ENCODE assay signal across 14 cellular contexts in the genomic region with DNA sequence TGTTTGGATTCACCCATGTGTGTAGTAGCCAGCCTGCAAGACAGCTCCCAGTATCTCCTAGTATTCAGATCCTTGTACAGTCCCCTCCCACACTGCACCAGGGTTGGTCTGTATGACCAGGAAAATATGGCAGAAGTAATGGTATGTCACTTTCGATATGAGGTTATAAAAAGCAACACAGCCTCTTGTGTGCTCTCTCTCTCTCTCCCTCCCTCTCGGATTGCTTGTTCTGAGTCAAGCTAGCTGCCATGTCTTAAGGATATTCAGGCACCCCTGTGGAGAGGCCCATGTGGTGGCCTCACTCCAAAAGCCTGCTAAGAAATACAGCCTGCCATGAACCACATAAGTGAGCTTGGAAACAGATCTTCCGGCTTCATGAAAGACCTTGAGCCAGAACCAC. TPM values are rescaled to one million over a fixed set of nuclear protein-coding genes. Genes with fewer than 3 reads are reported as not detected.
A peak's percentile ranks its signal among the peaks of the same experiment; 100 is the strongest.
DNase-seq lines count a peak whose midpoint lies in the region; ATAC-seq, FAIRE-seq and TF ChIP-seq lines count a peak whose summit lies in the region.
"Had no signal": no experiment of that assay in that cellular context is flagged by ENCODE, and none has a peak within 500 bp of the region (broad histone marks: within the 10 kb centered on the region; RNA-seq: fewer than 3 reads in every experiment).

No MANE protein-coding gene starts in this region.

- H3K4me1 ChIP-seq in GM23338 (ENCODE audit: insufficient read depth), result no peaks in the 10 kb centered on the region
- peaks cover 7% of the 10 kb centered on the region for H3K4me1 ChIP-seq in neural progenitor cell

- FAIRE-seq in GM12891 (lab: Jason Lieb, UNC), result no peak
- FAIRE-seq: endothelial cell of umbilical vein had no signal

- H3K9me2 ChIP-seq in GM23338 (ENCODE audit: insufficient read depth), result no peaks in the 10 kb centered on the region

- H3K4me1 Mint-ChIP-seq in GM23338 (peaks cover 23% of the 10 kb centered on the region), WTC11 (peaks cover 25% of the 10 kb centered on the region), neural progenitor cell (peaks cover 5% of the 10 kb centered on the region), osteocyte (ENCODE audit: unreplicated experiment) (no peaks in the 10 kb centered on the region)
- H3K4me1 Mint-ChIP-seq: stimulated activated memory B cell treated with anti-CD40 and anti-IgM and Interleukin-4, amounts not matched to agents 10 μg/mL and 1 μg/mL and 100 μg/mL, for 72 hours had no signal

- H3K4me3 ChIP-seq in GM23338, result no peak overlapping the region
- H3K4me3 ChIP-seq in neural progenitor cell, result no peak overlapping the region
- H3K4me3 ChIP-seq: PC-9 had no signal

- no peak overlapping the region for H2AFZ ChIP-seq in GM23338
- no peak overlapping the region for H2AFZ ChIP-seq in neural progenitor cell (replicated peaks)
- H2AFZ ChIP-seq: PC-9 had no signal

- no peaks in the 10 kb centered on the region for H3K36me3 ChIP-seq in GM23338 (ENCODE audit: insufficient read depth)
- no peaks in the 10 kb centered on the region for H3K36me3 ChIP-seq in neural progenitor cell

- peaks cover 13% of the 10 kb centered on the region for H3K36me3 Mint-ChIP-seq in GM23338 (ENCODE audit: low read depth)
- peaks cover 8% of the 10 kb centered on the region for H3K36me3 Mint-ChIP-seq in WTC11
- H3K36me3 Mint-ChIP-seq in neural progenitor cell, result peaks cover 26% of the 10 kb centered on the region
- no peaks in the 10 kb centered on the region for H3K36me3 Mint-ChIP-seq in osteocyte (ENCODE audit: unreplicated experiment)

- POLR2A ChIA-PET in WTC11 (lab: Charles Lee), result no interaction called here

- H3K4me2 ChIP-seq in GM23338 (no peak overlapping the region), neural progenitor cell (no peak overlapping the region)
- H3K4me2 ChIP-seq: PC-9 had no signal

- H3K27me3 ChIP-seq in GM23338 (ENCODE audit: insufficient read depth) (no peaks in the 10 kb centered on the region), neural progenitor cell (no peaks in the 10 kb centered on the region)

- H3K4me3 Mint-ChIP-seq in GM23338 (no peak overlapping the region), WTC11 (no peak overlapping the region), neural progenitor cell (no peak overlapping the region), osteocyte (ENCODE audit: unreplicated experiment) (no peak overlapping the region)
- H3K4me3 Mint-ChIP-seq: stimulated activated memory B cell treated with anti-CD40 and anti-IgM and Interleukin-4, amounts not matched to agents 10 μg/mL and 1 μg/mL and 100 μg/mL, for 72 hours had no signal

- H3F3A ChIP-seq in GM23338 (replicated peaks; ENCODE audit: low read depth) (no peaks in the 10 kb centered on the region), neural progenitor cell (ENCODE audit: low read depth) (no peaks in the 10 kb centered on the region)

- H3K79me2 ChIP-seq in GM23338 (replicated peaks; ENCODE audit: insufficient read depth) (no peaks in the 10 kb centered on the region), neural progenitor cell (ENCODE audit: low read depth) (peaks cover 14% of the 10 kb centered on the region)

- TF ChIP-seq CTCF in GM23338 (conservative IDR thresholded peaks at IDR 0.05; ENCODE audit: low read depth in 2 of 2) (no peak), WTC11 (IDR thresholded peaks at IDR 0.05) (no peak), neural progenitor cell (IDR thresholded peaks at IDR 0.05) (no peak), osteocyte (IDR thresholded peaks at IDR 0.05) (no peak)

- H3K27me3 Mint-ChIP-seq in GM23338 (ENCODE audit: insufficient read depth, low read depth, poor library complexity) (no peaks in the 10 kb centered on the region), WTC11 (ENCODE audit: low read depth) (peaks cover 2% of the 10 kb centered on the region; the same call in 1 of the 2 replicates), neural progenitor cell (ENCODE audit: insufficient read depth, low read depth) (no peaks in the 10 kb centered on the region), osteocyte (ENCODE audit: unreplicated experiment) (peaks cover 24% of the 10 kb centered on the region)
- H3K27me3 Mint-ChIP-seq: progenitor cell of endocrine pancreas had no signal

- no peak overlapping the region for H3K27ac ChIP-seq in GM23338 (ENCODE audit: low read depth)
- no peak overlapping the region for H3K27ac ChIP-seq in neural progenitor cell
- H3K27ac ChIP-seq: PC-9 had no signal

- peak; percentile 41 for DNase-seq in GM23338 (ENCODE audit: low spot score)
- DNase-seq in WTC11 (ENCODE audit: low spot score), result no peak
- DNase-seq in fibroblast of peridontal ligament (ENCODE audit: extremely low read depth), result peak; percentile 2
- DNase-seq in neural progenitor cell (ENCODE audit: low spot score), result peak; percentile 36
- DNase-seq in activated gamma-delta T cell treated with Interleukin-2 at 50 U/mL for 16 hours, result no peak
- DNase-seq in osteocyte (ENCODE audit: extremely low spot score, unreplicated experiment), result no peak
- no peak for DNase-seq in NCI-H524 treated with DMSO at 0.1 percent for 48 hours (lab: John Stamatoyannopoulos, UW)
- DNase-seq in GM12891 (ENCODE audit: insufficient read length, low spot score), result no peak
- DNase-seq: PC-9 had no signal

- peaks cover 9% of the 10 kb centered on the region; the same call in 2 of the 3 replicates for H3K9me3 Mint-ChIP-seq in GM23338
- H3K9me3 Mint-ChIP-seq in WTC11, result peaks cover 13% of the 10 kb centered on the region
- peaks cover 15% of the 10 kb centered on the region for H3K9me3 Mint-ChIP-seq in neural progenitor cell
- H3K9me3 Mint-ChIP-seq in osteocyte (ENCODE audit: unreplicated experiment), result peaks cover 8% of the 10 kb centered on the region

- no peak overlapping the region for H3K9ac ChIP-seq in neural progenitor cell

- H3K27ac Mint-ChIP-seq in GM23338 (no peak overlapping the region), WTC11 (no peak overlapping the region), neural progenitor cell (no peak overlapping the region), osteocyte (ENCODE audit: unreplicated experiment) (no peak overlapping the region)
- H3K27ac Mint-ChIP-seq: progenitor cell of endocrine pancreas; stimulated activated memory B cell treated with anti-CD40 and anti-IgM and Interleukin-4, amounts not matched to agents 10 μg/mL and 1 μg/mL and 100 μg/mL, for 72 hours had no signal

- H4K20me1 ChIP-seq in GM23338 (replicated peaks; ENCODE audit: insufficient read depth) (no peaks in the 10 kb centered on the region; the same call in 1 of the 2 replicates), neural progenitor cell (ENCODE audit: low read depth) (peaks cover 20% of the 10 kb centered on the region)

- CTCF ChIA-PET in WTC11 (lab: Charles Lee), result interaction anchor here (0.8 to 3.3 kb wide), 5 partner anchors 10 to 202 kb away, joined by 3 to 9 read pairs (median 4); no protein-coding TSS in a partner anchor

- peak; percentile 94 for ATAC-seq in GM23338
- ATAC-seq in WTC11, result peak; percentile 61
- ATAC-seq: stimulated activated memory B cell treated with anti-CD40 and anti-IgM and Interleukin-4, amounts not matched to agents 10 μg/mL and 1 μg/mL and 100 μg/mL, for 72 hours had no signal

- no peak for TF ChIP-seq POLR2A in GM12891 (IDR thresholded peaks at IDR 0.05; ENCODE audit: low read depth, low read length)

- H3K9me3 ChIP-seq in neural progenitor cell (ENCODE audit: low read depth), result no peaks in the 10 kb centered on the region

TF ChIP-seq in WTC11, 78 proteins besides CTCF, POLR2A, EP300 and RAD21 (continues in another document):
- TF ChIP-seq ZNF423 (CRISPR knock-in tag; IDR thresholded peaks at IDR 0.05) (0 out of 2 replicates have a peak, but pooled peaks have one; percentile 5), GABPB1 (CRISPR knock-in tag; IDR thresholded peaks at IDR 0.05) (no peak)

TF ChIP-seq in GM12891, 5 proteins besides CTCF, POLR2A, EP300 and RAD21:
- TF ChIP-seq SPI1 (IDR thresholded peaks at IDR 0.05; ENCODE audit: low read depth, low read length) (no peak), PAX5 (IDR thresholded peaks at IDR 0.05; ENCODE audit: insufficient read depth, low read length, severe bottlenecking) (no peak), TAF1 (IDR thresholded peaks at IDR 0.05; ENCODE audit: low read depth, low read length) (no peak), POLR2AphosphoS5 (IDR thresholded peaks at IDR 0.05; ENCODE audit: low read depth, low read length) (no peak), POU2F2 (IDR thresholded peaks at IDR 0.05; ENCODE audit: low read depth, low read length) (no peak)

RNA-seq across cellular contexts. Expression of gene FXYD6, which starts 25.4 kb away (rescaled TPM):
- total RNA-seq in GM23338 (2014; rRNA removed; shearing (Covaris generic)), result 25.6 and 30.7 TPM in 2 replicates
- 21.8 and 26.2 TPM in 2 replicates for polyA plus RNA-seq in GM23338 (2016; fragmentation: Nextera tagmentation; extraction: Ambion mirVana)
- total RNA-seq in WTC11 (2021) (26.2 to 31.6 TPM (median 30.1 TPM) in 3 replicates), neural progenitor cell (ENCODE audit: low replicate concordance) (95.6 and 123 TPM in 2 replicates), osteocyte (0.99 and 1.7 TPM in 2 replicates)
- 0.35 TPM for polyA plus RNA-seq in GM12891 (2012; ENCODE audit: low read depth, missing spikeins)
- total RNA-seq: T-helper 1 cell treated with Interleukin-12 subunit alpha and Interleukin-12 subunit beta and Interleukin-4 antibody, amounts not matched to agents 30 ng/mL and 1 ng/mL, for 36 hours had no signal
- polyA plus RNA-seq: BJ had no signal

RNA-seq across cellular contexts. Expression of gene FXYD2, which starts 26.5 kb away (rescaled TPM):
- 0.12 and 0.59 TPM in 2 replicates for total RNA-seq in GM23338 (2014; rRNA removed; shearing (Covaris generic))
- 0.12 and 1.4 TPM in 2 replicates for polyA plus RNA-seq in GM23338 (2016; fragmentation: Nextera tagmentation; extraction: Ambion mirVana)
- 1.4 to 2.1 TPM (median 1.6 TPM) in 3 replicates for total RNA-seq in WTC11 (2021)
- 1.7 and 1.9 TPM in 2 replicates for total RNA-seq in neural progenitor cell (ENCODE audit: low replicate concordance)
- 0.91 TPM in 1 of 2 replicates, not detected in the other for total RNA-seq in osteocyte
- polyA plus RNA-seq in GM12891 (2012; ENCODE audit: low read depth, missing spikeins), result 2.2 TPM
- total RNA-seq: PC-9 had no signal
- polyA plus RNA-seq: BJ had no signal

RNA-seq across cellular contexts. Expression of gene DSCAML1, which starts 54.1 kb away (rescaled TPM):
- total RNA-seq in GM23338 (2014; rRNA removed; shearing (Covaris generic)), result 0.17 and 0.19 TPM in 2 replicates
- 0.28 TPM in 1 of 2 replicates, not detected in the other for polyA plus RNA-seq in GM23338 (2016; fragmentation: Nextera tagmentation; extraction: Ambion mirVana)
- total RNA-seq in WTC11 (2021) (0.25 to 0.90 TPM (median 0.82 TPM) in 3 replicates), neural progenitor cell (ENCODE audit: low replicate concordance) (0.06 TPM in 2 replicates), osteocyte (not detected in 2 replicates)
- 0.04 TPM for polyA plus RNA-seq in GM12891 (2012; ENCODE audit: low read depth, missing spikeins)
- total RNA-seq: endothelial cell of umbilical vein, PC-9 had no signal
- polyA plus RNA-seq: BJ, endothelial cell of umbilical vein had no signal

Comparison
In these comparisons a context has a peak if more than half of its experiments do, and no peak if none do; other contexts are left out.
1. DNase-seq: peak in GM23338 (single experiment), fibroblast of peridontal ligament (single experiment) and neural progenitor cell (single experiment); none in WTC11 (single experiment), activated gamma-delta T cell treated with Interleukin-2 at 50 U/mL for 16 hours (single experiment), osteocyte (single experiment), NCI-H524 treated with DMSO at 0.1 percent for 48 hours (single experiment) and GM12891 (single experiment).